31 cellular contexts compared by ENCODE assay signal in genomic region chr3:190486908-190487607, GRCh38. TPM values are rescaled to one million over a fixed set of nuclear protein-coding genes. Genes with fewer than 3 reads are reported as not detected.
"Had no signal": no experiment of that assay in that cellular context is flagged by ENCODE, and none has a peak within 500 bp of the region (broad histone marks: within the 10 kb centered on the region; RNA-seq: fewer than 3 reads in every experiment).

No MANE protein-coding gene starts in this region.

- H3K9me3 ChIP-seq: esophagus muscularis mucosa, gastrocnemius medialis, lower lobe of right lung, mucosa of descending colon, transverse colon had no signal

- ATAC-seq: activated T-cell treated with anti-CD3 and anti-CD28 coated beads, Interleukin-2, amount 50 U/mL, for 4 hours; gastrocnemius medialis; left colon; lower lobe of right lung; mucosa of descending colon; naive thymus-derived CD4-positive, alpha-beta T cell; stimulated activated effector memory CD8-positive, alpha-beta T cell treated with anti-CD3 and anti-CD28 coated beads, Interleukin-12 subunit alpha, Interleukin-12 subunit beta, amount 100 ng/mL, for 72 hours; stimulated activated naive CD8-positive, alpha-beta T cell treated with anti-CD3 and anti-CD28 coated beads, Interleukin-15, amount 100 ng/mL, for 72 hours had no signal

- H3K4me1 Mint-ChIP-seq: activated B cell treated with CpG ODN at 0.5 μM for 24 hours had no signal

- H3K27me3 ChIP-seq: gastrocnemius medialis had no signal

- FAIRE-seq: bronchial epithelial cell, islet of Langerhans, urothelium cell line had no signal

- H3K4me3 ChIP-seq: coronary artery, esophagus muscularis mucosa, gastrocnemius medialis, lower lobe of right lung, mucosa of descending colon, transverse colon had no signal

- DNase-seq: activated B cell treated with CpG ODN at 0.5 μM for 24 hours; activated CD4-positive, alpha-beta T cell treated with anti-CD3 and anti-CD28 coated beads for 4 hours; activated CD4-positive, alpha-beta T cell treated with anti-CD3 and anti-CD28 coated beads, Interleukin-2, amount 50 U/mL, for 48 hours; activated CD8-positive, alpha-beta memory T cell treated with anti-CD3 and anti-CD28 coated beads, Interleukin-2, amount 50 U/mL, for 48 hours; activated naive CD4-positive, alpha-beta T cell; activated naive CD8-positive, alpha-beta T cell treated with anti-CD3 and anti-CD28 coated beads, Interleukin-2, amount 10 ng/mL, durations not matched to agents 7 days and 5 days; activated T-cell treated with anti-CD3 and anti-CD28 coated beads, Interleukin-2, amount 50 U/mL, for 4 hours; amniotic stem cell; cerebellar nuclear complex; gastrocnemius medialis; left colon; lower lobe of right lung; mesendoderm; mucosa of descending colon; naive thymus-derived CD4-positive, alpha-beta T cell; occipital lobe; stimulated activated CD4-positive, alpha-beta T cell treated with anti-CD3 and anti-CD28 coated beads, Interleukin-12 subunit alpha, Interleukin-12 subunit beta, amount 100 ng/mL, for 4 hours; stimulated activated naive CD8-positive, alpha-beta T cell treated with anti-CD3 and anti-CD28 coated beads, Interleukin-15, amount 100 ng/mL, for 72 hours; T1000; transverse colon had no signal

- H3K27ac ChIP-seq: coronary artery, esophagus muscularis mucosa, lower lobe of right lung, transverse colon had no signal

- H3K4me3 Mint-ChIP-seq: activated B cell treated with CpG ODN at 0.5 μM for 24 hours; activated naive CD8-positive, alpha-beta T cell treated with anti-CD3 and anti-CD28 coated beads, Interleukin-2, amount 10 ng/mL, durations not matched to agents 7 days and 5 days; activated T-cell treated with anti-CD3 and anti-CD28 coated beads, Interleukin-2, amount 50 U/mL, for 4 hours; naive thymus-derived CD4-positive, alpha-beta T cell; neural crest cell; stimulated activated effector memory CD8-positive, alpha-beta T cell treated with anti-CD3 and anti-CD28 coated beads, Interleukin-12 subunit alpha, Interleukin-12 subunit beta, amount 100 ng/mL, for 72 hours; stimulated activated naive CD8-positive, alpha-beta T cell treated with anti-CD3 and anti-CD28 coated beads, Interleukin-15, amount 100 ng/mL, for 72 hours; T-helper 1 cell treated with Interleukin-12 subunit alpha and Interleukin-12 subunit beta and Interleukin-4 antibody, amounts not matched to agents 30 μg/mL and 1 μg/mL, for 36 hours had no signal

- H3K36me3 ChIP-seq: esophagus muscularis mucosa, gastrocnemius medialis, lower lobe of right lung, transverse colon had no signal

- H3K4me1 ChIP-seq: lower lobe of right lung, transverse colon had no signal

- H3K9me3 Mint-ChIP-seq: activated B cell treated with CpG ODN at 0.5 μM for 24 hours; activated naive CD8-positive, alpha-beta T cell treated with anti-CD3 and anti-CD28 coated beads, Interleukin-2, amount 10 ng/mL, durations not matched to agents 7 days and 5 days; activated T-cell treated with anti-CD3 and anti-CD28 coated beads, Interleukin-2, amount 50 U/mL, for 4 hours; naive thymus-derived CD4-positive, alpha-beta T cell; neural crest cell; T-helper 1 cell treated with Interleukin-12 subunit alpha and Interleukin-12 subunit beta and Interleukin-4 antibody, amounts not matched to agents 30 μg/mL and 1 μg/mL, for 36 hours had no signal

- H3K27ac Mint-ChIP-seq: activated B cell treated with CpG ODN at 0.5 μM for 24 hours; activated naive CD8-positive, alpha-beta T cell treated with anti-CD3 and anti-CD28 coated beads, Interleukin-2, amount 10 ng/mL, durations not matched to agents 7 days and 5 days; activated T-helper 2 cell treated with anti-CD3 and anti-CD28 coated beads, Interferon-gamma antibody, Interleukin-2, Interleukin-4, amounts not matched to agents 10 μg/mL and 5 μg/mL and 100 μg/mL, durations not matched to agents 14 hours and 24 hours and 36 hours; naive thymus-derived CD4-positive, alpha-beta T cell; stimulated activated effector memory CD8-positive, alpha-beta T cell treated with anti-CD3 and anti-CD28 coated beads, Interleukin-12 subunit alpha, Interleukin-12 subunit beta, amount 100 ng/mL, for 72 hours; stimulated activated naive CD8-positive, alpha-beta T cell treated with anti-CD3 and anti-CD28 coated beads, Interleukin-15, amount 100 ng/mL, for 72 hours; T-helper 1 cell treated with Interleukin-12 subunit alpha and Interleukin-12 subunit beta and Interleukin-4 antibody, amounts not matched to agents 30 μg/mL and 1 μg/mL, for 36 hours had no signal

- H3K36me3 Mint-ChIP-seq: activated naive CD8-positive, alpha-beta T cell treated with anti-CD3 and anti-CD28 coated beads, Interleukin-2, amount 10 ng/mL, durations not matched to agents 7 days and 5 days; stimulated activated effector memory CD8-positive, alpha-beta T cell treated with anti-CD3 and anti-CD28 coated beads, Interleukin-12 subunit alpha, Interleukin-12 subunit beta, amount 100 ng/mL, for 72 hours had no signal

RNA-seq across cellular contexts. Expression of gene TMEM207, which starts 37.4 kb away (rescaled TPM):
- total RNA-seq: activated B cell treated with CpG ODN at 0.5 μM for 24 hours; activated CD8-positive, alpha-beta memory T cell treated with anti-CD3 and anti-CD28 coated beads for 36 hours; activated naive CD8-positive, alpha-beta T cell treated with anti-CD3 and anti-CD28 coated beads, Interleukin-2, amount 10 ng/mL, durations not matched to agents 7 days and 5 days; activated T-cell treated with anti-CD3 and anti-CD28 coated beads, Interleukin-2, amount 50 U/mL, for 4 hours; activated T-helper 2 cell treated with anti-CD3 and anti-CD28 coated beads, Interferon-gamma antibody, Interleukin-2, Interleukin-4, amounts not matched to agents 10 μg/mL and 5 μg/mL and 100 μg/mL, durations not matched to agents 14 hours and 24 hours and 36 hours; bronchial epithelial cell; esophagus muscularis mucosa; gastrocnemius medialis; left colon; lower lobe of right lung; mucosa of descending colon; naive thymus-derived CD4-positive, alpha-beta T cell; neural crest cell; occipital lobe; renal cortical epithelial cell; transverse colon had no signal
- polyA plus RNA-seq: naive thymus-derived CD4-positive, alpha-beta T cell had no signal
